Comparison of ENCODE assay signal across 9 cellular contexts in the genomic region with DNA sequence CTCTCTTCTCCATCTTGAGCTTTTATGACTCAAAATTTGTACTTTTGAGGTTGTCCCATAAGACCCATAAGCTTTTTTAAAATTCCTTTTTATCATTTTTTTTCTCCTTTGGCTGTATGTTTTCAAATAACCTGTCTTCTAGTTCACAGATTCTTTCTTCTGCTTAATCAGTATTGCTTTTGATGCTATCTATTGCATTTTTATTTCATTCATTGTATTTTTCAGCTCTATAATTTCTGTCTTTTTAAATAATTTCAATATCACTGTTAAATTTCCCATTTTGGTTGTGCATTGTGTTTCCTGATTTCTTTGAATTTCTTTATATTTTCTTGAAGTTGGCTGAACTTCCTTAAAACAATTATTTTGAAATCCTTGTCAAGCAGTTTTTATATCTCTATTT.
"Had no signal": no experiment of that assay in that cellular context is flagged by ENCODE, and none has a peak within 500 bp of the region (broad histone marks: within the 10 kb centered on the region; RNA-seq: fewer than 3 reads in every experiment).

No MANE protein-coding gene starts in this region.

- ATAC-seq: HCT116, K562 had no signal

- FAIRE-seq: K562 had no signal

- H3K4me1 ChIP-seq: HAP-1 had no signal

- DNase-seq: GM23248, GOT3, H7, IMR-90, KG1 had no signal

- H3K27ac ChIP-seq: GM23248, HL-60 had no signal

- H2AFZ ChIP-seq: GM23248 had no signal

- H3K9ac ChIP-seq: GM23248 had no signal

- H3K9me3 ChIP-seq: HAP-1 had no signal

- H3K36me3 ChIP-seq: HAP-1 had no signal

- H3K4me3 ChIP-seq: GM23248, HAP-1, K562 had no signal
